Comparison of ENCODE assay signal across 18 cellular contexts in genomic region chr21:27024316-27024715, GRCh38. TPM values are rescaled to one million over a fixed set of nuclear protein-coding genes. Genes with fewer than 3 reads are reported as not detected.
A peak's percentile ranks its signal among the peaks of the same experiment; 100 is the strongest.
DNase-seq lines count a peak whose midpoint lies in the region; ATAC-seq and TF ChIP-seq lines count a peak whose summit lies in the region.
"Had no signal": no experiment of that assay in that cellular context is flagged by ENCODE, and none has a peak within 500 bp of the region (broad histone marks: within the 10 kb centered on the region; RNA-seq: fewer than 3 reads in every experiment).

No MANE protein-coding gene starts in this region.

- ATAC-seq in SK-N-SH treated with all-trans-retinoic acid at 6 μM for 48 hours: peak; percentile 61
- ATAC-seq in natural killer cell treated with Interleukin-12 subunit alpha and Interleukin-12 subunit beta and Interleukin-15 and Interleukin-18, amount 100 ng/mL, for 72 hours: no peak
- ATAC-seq: activated naive CD4-positive, alpha-beta T cell treated with anti-CD3 and anti-CD28 coated beads, Interleukin-2, amount 50 U/mL, for 72 hours; left lobe of liver had no signal

- H3K9me3 Mint-ChIP-seq in osteocyte (ENCODE audit: unreplicated experiment): no peaks in the 10 kb centered on the region
- H3K9me3 Mint-ChIP-seq in natural killer cell treated with Interleukin-12 subunit alpha and Interleukin-12 subunit beta and Interleukin-15 and Interleukin-18, amount 100 ng/mL, for 72 hours: peaks cover 7% of the 10 kb centered on the region
- H3K9me3 Mint-ChIP-seq: activated naive CD4-positive, alpha-beta T cell treated with anti-CD3 and anti-CD28 coated beads, Interleukin-2, amount 50 U/mL, for 72 hours had no signal

- peak; percentile 88 for DNase-seq in EH (ENCODE audit: low read depth)
- DNase-seq in fibroblast of mammary gland (ENCODE audit: low read depth): peak; percentile 16
- DNase-seq in osteocyte (ENCODE audit: extremely low spot score, unreplicated experiment): no peak
- no peak for DNase-seq in activated T-cell treated with anti-CD3 and anti-CD28 coated beads, Interleukin-2, amount 50 U/mL, for 1 hour
- DNase-seq in natural killer cell treated with Interleukin-12 subunit alpha and Interleukin-12 subunit beta and Interleukin-15 and Interleukin-18, amount 100 ng/mL, for 72 hours (ENCODE audit: low spot score): no peak
- DNase-seq in NCI-H187 treated with DMSO at 0.1 percent for 48 hours (lab: John Stamatoyannopoulos, UW): no peak
- DNase-seq in activated CD8-positive, alpha-beta memory T cell treated with anti-CD3 and anti-CD28 coated beads, Interleukin-2, amount 50 U/mL, for 4 hours: no peak
- DNase-seq: activated CD4-positive, alpha-beta T cell treated with anti-CD3 and anti-CD28 coated beads, Interleukin-2, amount 50 U/mL, for 1 hour; Calu3; effector CD4-positive, alpha-beta T cell; foreskin melanocyte; MV-4-11; NCI-H82; stimulated activated CD4-positive, alpha-beta T cell treated with anti-CD3 and anti-CD28 coated beads, Interleukin-4, amount 100 ng/mL, for 1 hour had no signal

- H3K36me3 Mint-ChIP-seq in osteocyte (ENCODE audit: unreplicated experiment): no peaks in the 10 kb centered on the region
- no peaks in the 10 kb centered on the region for H3K36me3 Mint-ChIP-seq in natural killer cell treated with Interleukin-12 subunit alpha and Interleukin-12 subunit beta and Interleukin-15 and Interleukin-18, amount 100 ng/mL, for 72 hours
- H3K36me3 Mint-ChIP-seq: activated naive CD4-positive, alpha-beta T cell treated with anti-CD3 and anti-CD28 coated beads, Interleukin-2, amount 50 U/mL, for 72 hours had no signal

- TF ChIP-seq CTCF in fibroblast of mammary gland (conservative IDR thresholded peaks at IDR 0.05; ENCODE audit: control insufficient read depth, insufficient read depth, low read depth, low read length): no peak
- no peak for TF ChIP-seq CTCF in osteocyte (IDR thresholded peaks at IDR 0.05)

- no peak overlapping the region for H3K4me3 Mint-ChIP-seq in osteocyte (ENCODE audit: unreplicated experiment)
- H3K4me3 Mint-ChIP-seq in natural killer cell treated with Interleukin-12 subunit alpha and Interleukin-12 subunit beta and Interleukin-15 and Interleukin-18, amount 100 ng/mL, for 72 hours: no peak overlapping the region

- H3K4me3 ChIP-seq in fibroblast of mammary gland (ENCODE audit: control insufficient read depth, low read depth, low read length): no peak overlapping the region
- H3K4me3 ChIP-seq: suprapubic skin had no signal

- no peaks in the 10 kb centered on the region for H3K27me3 Mint-ChIP-seq in osteocyte (ENCODE audit: unreplicated experiment)
- H3K27me3 Mint-ChIP-seq in natural killer cell treated with Interleukin-12 subunit alpha and Interleukin-12 subunit beta and Interleukin-15 and Interleukin-18, amount 100 ng/mL, for 72 hours: no peaks in the 10 kb centered on the region

- peaks cover 35% of the 10 kb centered on the region for H3K4me1 Mint-ChIP-seq in osteocyte (ENCODE audit: unreplicated experiment)
- no peaks in the 10 kb centered on the region for H3K4me1 Mint-ChIP-seq in natural killer cell treated with Interleukin-12 subunit alpha and Interleukin-12 subunit beta and Interleukin-15 and Interleukin-18, amount 100 ng/mL, for 72 hours (ENCODE audit: low read depth in 2 of 2)

- H3K27ac Mint-ChIP-seq in osteocyte (ENCODE audit: unreplicated experiment): peak overlapping the region; percentile 82
- H3K27ac Mint-ChIP-seq in natural killer cell treated with Interleukin-12 subunit alpha and Interleukin-12 subunit beta and Interleukin-15 and Interleukin-18, amount 100 ng/mL, for 72 hours: no peak overlapping the region
- H3K27ac Mint-ChIP-seq: activated naive CD4-positive, alpha-beta T cell treated with anti-CD3 and anti-CD28 coated beads, Interleukin-2, amount 50 U/mL, for 72 hours had no signal

TF ChIP-seq in SK-N-SH treated with all-trans-retinoic acid at 6 μM for 48 hours, 23 proteins besides CTCF, POLR2A, EP300 and RAD21:
- TF ChIP-seq ISL1 (CRISPR knock-in tag; IDR thresholded peaks at IDR 0.05) (peak; percentile 75), PPARA (CRISPR knock-in tag; IDR thresholded peaks at IDR 0.05; ENCODE audit: borderline replicate concordance) (no peak)

RNA-seq across cellular contexts. Expression of gene ADAMTS5, which starts 57.4 kb away (rescaled TPM):
- total RNA-seq in osteocyte: 62.8 and 65.0 TPM in 2 replicates
- not detected for total RNA-seq in natural killer cell treated with Interleukin-12 subunit alpha and Interleukin-12 subunit beta and Interleukin-15 and Interleukin-18, amount 100 ng/mL, for 72 hours
- total RNA-seq: activated naive CD4-positive, alpha-beta T cell treated with anti-CD3 and anti-CD28 coated beads, Interleukin-2, amount 50 U/mL, for 72 hours; Calu3 had no signal

Comparison
In these comparisons a context has a peak if more than half of its experiments do, and no peak if none do; other contexts are left out.
1. DNase-seq: peak in EH (single experiment) and fibroblast of mammary gland (single experiment); none in osteocyte (single experiment), activated T-cell treated with anti-CD3 and anti-CD28 coated beads, Interleukin-2, amount 50 U/mL, for 1 hour (single experiment), natural killer cell treated with Interleukin-12 subunit alpha and Interleukin-12 subunit beta and Interleukin-15 and Interleukin-18, amount 100 ng/mL, for 72 hours (single experiment), NCI-H187 treated with DMSO at 0.1 percent for 48 hours (single experiment) and activated CD8-positive, alpha-beta memory T cell treated with anti-CD3 and anti-CD28 coated beads, Interleukin-2, amount 50 U/mL, for 4 hours (single experiment).
2. RNA of gene ADAMTS5, which starts 57.4 kb away (total RNA-seq): 62.8 to 65.0 TPM in osteocyte; not detected in natural killer cell treated with Interleukin-12 subunit alpha and Interleukin-12 subunit beta and Interleukin-15 and Interleukin-18, amount 100 ng/mL, for 72 hours; every median in the first group is over 10 times any median in the second.